Comparison of ENCODE assay signal across 30 cellular contexts in genomic region chr2:88144271-88144670, GRCh38. TPM values are rescaled to one million over a fixed set of nuclear protein-coding genes. Genes with fewer than 3 reads are reported as not detected.
"Had no signal": no experiment of that assay in that cellular context is flagged by ENCODE, and none has a peak within 500 bp of the region (broad histone marks: within the 10 kb centered on the region; RNA-seq: fewer than 3 reads in every experiment).

No MANE protein-coding gene starts in this region.

- H3K4me3 ChIP-seq: coronary artery, dorsolateral prefrontal cortex, esophagus squamous epithelium, gastrocnemius medialis, heart right ventricle, left lung, lower lobe of right lung had no signal

- ATAC-seq: esophagus mucosa, gastrocnemius medialis, heart right ventricle, left lung, left ventricle myocardium superior, lower lobe of right lung had no signal

- H3K36me3 ChIP-seq: esophagus squamous epithelium, gastrocnemius medialis, heart right ventricle, left lung, lower lobe of right lung had no signal

- DNase-seq: cerebellar nuclear complex; dermis blood vessel endothelial cell; dorsolateral prefrontal cortex; effector CD4-positive, alpha-beta T cell; effector memory CD4-positive, alpha-beta T cell; erythroblast; esophagus squamous epithelium; foreskin fibroblast; foreskin melanocyte; gastrocnemius medialis; glutamatergic neuron; head of caudate nucleus; heart right ventricle; hypothalamus; immature natural killer cell; islet precursor cell; kidney; kidney glomerular epithelial cell; left lung; left ventricle myocardium superior; lower lobe of right lung; mesenchymal stem cell had no signal

- H3K9me3 ChIP-seq: gastrocnemius medialis had no signal

- H3K27me3 ChIP-seq: dorsolateral prefrontal cortex, gastrocnemius medialis had no signal

- FAIRE-seq: endometrium, kidney had no signal

- H3K27ac ChIP-seq: coronary artery, dorsolateral prefrontal cortex, epithelial cell of prostate, esophagus squamous epithelium, gastrocnemius medialis, heart right ventricle, left lung, lower lobe of right lung had no signal

- H3K4me1 ChIP-seq: esophagus squamous epithelium, gastrocnemius medialis, heart right ventricle, left lung, lower lobe of right lung had no signal

RNA-seq across cellular contexts. Expression of gene FABP1, which starts 16.4 kb away (rescaled TPM):
- total RNA-seq: dermis blood vessel endothelial cell, esophagus mucosa, esophagus squamous epithelium, glomerular endothelial cell, heart right ventricle, kidney, left lung, left ventricle myocardium superior, lower leg skin, lower lobe of right lung, lung microvascular endothelial cell, myocyte had no signal

RNA-seq across cellular contexts. Expression of gene THNSL2, which starts 25.9 kb away (rescaled TPM):
- total RNA-seq: glomerular endothelial cell, lung microvascular endothelial cell had no signal
